ENCODE assay signal across 1 cellular context in the genomic region with DNA sequence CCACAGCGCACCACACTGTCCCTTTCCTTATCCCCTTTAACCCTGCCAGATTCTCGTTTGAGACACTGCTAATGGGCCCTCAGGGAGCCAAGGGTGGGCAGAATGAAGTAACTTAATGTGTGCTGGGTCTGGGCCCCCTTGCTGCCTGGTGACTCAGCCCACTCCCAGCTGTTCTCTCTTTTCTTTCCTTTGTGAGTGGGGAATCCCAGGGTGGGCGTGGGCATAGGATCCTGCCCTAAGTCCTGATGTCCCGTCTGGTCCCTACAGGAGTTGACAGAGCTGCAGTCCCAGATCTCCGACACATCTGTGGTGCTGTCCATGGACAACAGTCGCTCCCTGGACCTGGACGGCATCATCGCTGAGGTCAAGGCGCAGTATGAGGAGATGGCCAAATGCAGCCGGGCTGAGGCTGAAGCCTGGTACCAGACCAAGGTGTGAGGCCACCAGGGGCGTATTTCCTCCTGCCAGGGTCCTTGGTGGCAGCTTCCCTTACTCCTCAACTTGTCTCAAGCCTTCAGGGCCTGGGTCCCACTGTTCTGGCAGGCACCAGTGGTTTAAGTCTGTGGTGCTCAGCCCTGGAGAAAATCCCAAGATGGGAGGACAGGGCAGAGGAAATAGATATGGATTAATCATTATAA.
TF ChIP-seq lines count a peak whose summit lies in the region.

No MANE protein-coding gene starts in this region.

TF ChIP-seq in GM23338, 12 proteins besides CTCF, POLR2A, EP300 and RAD21 (continued from another document):
- TF ChIP-seq, protein P1, sequence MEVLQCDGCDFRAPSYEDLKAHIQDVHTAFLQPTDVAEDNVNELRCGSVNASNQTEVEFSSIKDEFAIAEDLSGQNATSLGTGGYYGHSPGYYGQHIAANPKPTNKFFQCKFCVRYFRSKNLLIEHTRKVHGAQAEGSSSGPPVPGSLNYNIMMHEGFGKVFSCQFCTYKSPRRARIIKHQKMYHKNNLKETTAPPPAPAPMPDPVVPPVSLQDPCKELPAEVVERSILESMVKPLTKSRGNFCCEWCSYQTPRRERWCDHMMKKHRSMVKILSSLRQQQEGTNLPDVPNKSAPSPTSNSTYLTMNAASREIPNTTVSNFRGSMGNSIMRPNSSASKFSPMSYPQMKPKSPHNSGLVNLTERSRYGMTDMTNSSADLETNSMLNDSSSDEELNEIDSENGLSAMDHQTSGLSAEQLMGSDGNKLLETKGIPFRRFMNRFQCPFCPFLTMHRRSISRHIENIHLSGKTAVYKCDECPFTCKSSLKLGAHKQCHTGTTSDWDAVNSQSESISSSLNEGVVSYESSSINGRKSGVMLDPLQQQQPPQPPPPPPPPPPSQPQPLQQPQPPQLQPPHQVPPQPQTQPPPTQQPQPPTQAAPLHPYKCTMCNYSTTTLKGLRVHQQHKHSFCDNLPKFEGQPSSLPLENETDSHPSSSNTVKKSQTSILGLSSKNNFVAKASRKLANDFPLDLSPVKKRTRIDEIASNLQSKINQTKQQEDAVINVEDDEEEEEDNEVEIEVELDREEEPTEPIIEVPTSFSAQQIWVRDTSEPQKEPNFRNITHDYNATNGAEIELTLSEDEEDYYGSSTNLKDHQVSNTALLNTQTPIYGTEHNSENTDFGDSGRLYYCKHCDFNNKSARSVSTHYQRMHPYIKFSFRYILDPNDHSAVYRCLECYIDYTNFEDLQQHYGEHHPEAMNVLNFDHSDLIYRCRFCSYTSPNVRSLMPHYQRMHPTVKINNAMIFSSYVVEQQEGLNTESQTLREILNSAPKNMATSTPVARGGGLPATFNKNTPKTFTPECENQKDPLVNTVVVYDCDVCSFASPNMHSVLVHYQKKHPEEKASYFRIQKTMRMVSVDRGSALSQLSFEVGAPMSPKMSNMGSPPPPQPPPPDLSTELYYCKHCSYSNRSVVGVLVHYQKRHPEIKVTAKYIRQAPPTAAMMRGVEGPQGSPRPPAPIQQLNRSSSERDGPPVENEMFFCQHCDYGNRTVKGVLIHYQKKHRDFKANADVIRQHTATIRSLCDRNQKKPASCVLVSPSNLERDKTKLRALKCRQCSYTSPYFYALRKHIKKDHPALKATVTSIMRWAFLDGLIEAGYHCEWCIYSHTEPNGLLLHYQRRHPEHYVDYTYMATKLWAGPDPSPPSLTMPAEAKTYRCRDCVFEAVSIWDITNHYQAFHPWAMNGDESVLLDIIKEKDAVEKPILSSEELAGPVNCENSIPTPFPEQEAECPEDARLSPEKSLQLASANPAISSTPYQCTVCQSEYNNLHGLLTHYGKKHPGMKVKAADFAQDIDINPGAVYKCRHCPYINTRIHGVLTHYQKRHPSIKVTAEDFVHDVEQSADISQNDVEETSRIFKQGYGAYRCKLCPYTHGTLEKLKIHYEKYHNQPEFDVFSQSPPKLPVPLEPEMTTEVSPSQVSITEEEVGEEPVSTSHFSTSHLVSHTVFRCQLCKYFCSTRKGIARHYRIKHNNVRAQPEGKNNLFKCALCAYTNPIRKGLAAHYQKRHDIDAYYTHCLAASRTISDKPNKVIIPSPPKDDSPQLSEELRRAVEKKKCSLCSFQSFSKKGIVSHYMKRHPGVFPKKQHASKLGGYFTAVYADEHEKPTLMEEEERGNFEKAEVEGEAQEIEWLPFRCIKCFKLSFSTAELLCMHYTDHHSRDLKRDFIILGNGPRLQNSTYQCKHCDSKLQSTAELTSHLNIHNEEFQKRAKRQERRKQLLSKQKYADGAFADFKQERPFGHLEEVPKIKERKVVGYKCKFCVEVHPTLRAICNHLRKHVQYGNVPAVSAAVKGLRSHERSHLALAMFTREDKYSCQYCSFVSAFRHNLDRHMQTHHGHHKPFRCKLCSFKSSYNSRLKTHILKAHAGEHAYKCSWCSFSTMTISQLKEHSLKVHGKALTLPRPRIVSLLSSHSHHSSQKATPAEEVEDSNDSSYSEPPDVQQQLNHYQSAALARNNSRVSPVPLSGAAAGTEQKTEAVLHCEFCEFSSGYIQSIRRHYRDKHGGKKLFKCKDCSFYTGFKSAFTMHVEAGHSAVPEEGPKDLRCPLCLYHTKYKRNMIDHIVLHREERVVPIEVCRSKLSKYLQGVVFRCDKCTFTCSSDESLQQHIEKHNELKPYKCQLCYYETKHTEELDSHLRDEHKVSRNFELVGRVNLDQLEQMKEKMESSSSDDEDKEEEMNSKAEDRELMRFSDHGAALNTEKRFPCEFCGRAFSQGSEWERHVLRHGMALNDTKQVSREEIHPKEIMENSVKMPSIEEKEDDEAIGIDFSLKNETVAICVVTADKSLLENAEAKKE (CRISPR knock-in tag; IDR thresholded peaks at IDR 0.05), result no peak
- TF ChIP-seq ZNF331 (CRISPR knock-in tag; IDR thresholded peaks at IDR 0.05; ENCODE audit: low read depth), result no peak
- TF ChIP-seq, protein P2, sequence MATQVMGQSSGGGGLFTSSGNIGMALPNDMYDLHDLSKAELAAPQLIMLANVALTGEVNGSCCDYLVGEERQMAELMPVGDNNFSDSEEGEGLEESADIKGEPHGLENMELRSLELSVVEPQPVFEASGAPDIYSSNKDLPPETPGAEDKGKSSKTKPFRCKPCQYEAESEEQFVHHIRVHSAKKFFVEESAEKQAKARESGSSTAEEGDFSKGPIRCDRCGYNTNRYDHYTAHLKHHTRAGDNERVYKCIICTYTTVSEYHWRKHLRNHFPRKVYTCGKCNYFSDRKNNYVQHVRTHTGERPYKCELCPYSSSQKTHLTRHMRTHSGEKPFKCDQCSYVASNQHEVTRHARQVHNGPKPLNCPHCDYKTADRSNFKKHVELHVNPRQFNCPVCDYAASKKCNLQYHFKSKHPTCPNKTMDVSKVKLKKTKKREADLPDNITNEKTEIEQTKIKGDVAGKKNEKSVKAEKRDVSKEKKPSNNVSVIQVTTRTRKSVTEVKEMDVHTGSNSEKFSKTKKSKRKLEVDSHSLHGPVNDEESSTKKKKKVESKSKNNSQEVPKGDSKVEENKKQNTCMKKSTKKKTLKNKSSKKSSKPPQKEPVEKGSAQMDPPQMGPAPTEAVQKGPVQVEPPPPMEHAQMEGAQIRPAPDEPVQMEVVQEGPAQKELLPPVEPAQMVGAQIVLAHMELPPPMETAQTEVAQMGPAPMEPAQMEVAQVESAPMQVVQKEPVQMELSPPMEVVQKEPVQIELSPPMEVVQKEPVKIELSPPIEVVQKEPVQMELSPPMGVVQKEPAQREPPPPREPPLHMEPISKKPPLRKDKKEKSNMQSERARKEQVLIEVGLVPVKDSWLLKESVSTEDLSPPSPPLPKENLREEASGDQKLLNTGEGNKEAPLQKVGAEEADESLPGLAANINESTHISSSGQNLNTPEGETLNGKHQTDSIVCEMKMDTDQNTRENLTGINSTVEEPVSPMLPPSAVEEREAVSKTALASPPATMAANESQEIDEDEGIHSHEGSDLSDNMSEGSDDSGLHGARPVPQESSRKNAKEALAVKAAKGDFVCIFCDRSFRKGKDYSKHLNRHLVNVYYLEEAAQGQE (IDR thresholded peaks at IDR 0.05; ENCODE audit: unreplicated experiment), result no peak
- no peak for TF ChIP-seq POLR2AphosphoS5 (IDR thresholded peaks at IDR 0.05; ENCODE audit: low read depth)
- TF ChIP-seq, protein P3, sequence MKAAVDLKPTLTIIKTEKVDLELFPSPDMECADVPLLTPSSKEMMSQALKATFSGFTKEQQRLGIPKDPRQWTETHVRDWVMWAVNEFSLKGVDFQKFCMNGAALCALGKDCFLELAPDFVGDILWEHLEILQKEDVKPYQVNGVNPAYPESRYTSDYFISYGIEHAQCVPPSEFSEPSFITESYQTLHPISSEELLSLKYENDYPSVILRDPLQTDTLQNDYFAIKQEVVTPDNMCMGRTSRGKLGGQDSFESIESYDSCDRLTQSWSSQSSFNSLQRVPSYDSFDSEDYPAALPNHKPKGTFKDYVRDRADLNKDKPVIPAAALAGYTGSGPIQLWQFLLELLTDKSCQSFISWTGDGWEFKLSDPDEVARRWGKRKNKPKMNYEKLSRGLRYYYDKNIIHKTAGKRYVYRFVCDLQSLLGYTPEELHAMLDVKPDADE (IDR thresholded peaks at IDR 0.05), result no peak
- TF ChIP-seq ZNF114 (CRISPR knock-in tag; IDR thresholded peaks at IDR 0.05), result no peak
